1 cellular context compared by ENCODE assay signal in the genomic region with DNA sequence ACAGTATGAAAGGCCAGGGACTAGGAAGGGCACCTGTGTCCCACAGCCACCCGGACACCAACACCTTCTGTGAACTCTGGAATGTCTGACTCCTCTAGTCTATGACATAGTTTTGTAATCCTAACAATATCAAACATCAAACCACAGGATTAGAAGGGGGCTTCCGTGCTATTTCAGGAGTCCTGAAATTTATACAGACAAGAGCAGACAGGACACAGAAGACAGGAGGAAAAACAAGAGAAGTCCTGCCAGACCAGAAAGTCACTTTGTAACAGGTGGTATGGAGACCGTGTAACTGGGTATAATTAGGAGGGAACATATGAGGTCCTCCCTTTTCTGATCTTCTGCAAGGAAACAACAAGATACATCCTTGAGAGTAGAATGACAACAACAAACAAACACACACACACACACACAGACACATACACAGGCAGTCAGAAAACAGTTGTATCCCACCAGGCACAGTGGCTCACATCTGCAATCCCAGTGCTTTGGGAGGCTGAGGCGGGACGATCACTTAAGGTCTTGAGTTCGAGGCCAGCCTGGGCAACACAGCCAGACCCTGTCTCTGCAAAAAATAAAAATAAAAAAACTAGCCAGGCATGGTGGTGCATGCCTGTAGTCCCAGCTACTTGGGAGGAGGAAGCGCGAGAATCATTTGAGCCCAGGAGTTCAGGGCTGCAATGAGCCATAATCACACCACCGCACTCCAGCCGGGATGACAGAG.
TF ChIP-seq lines count a peak whose summit lies in the region.

No MANE protein-coding gene starts in this region.

TF ChIP-seq in K562, 482 proteins besides CTCF, POLR2A, EP300 and RAD21:
- TF ChIP-seq ZSCAN32 (CRISPR knock-in tag; IDR thresholded peaks at IDR 0.05) (no peak), ZNF121 (CRISPR knock-in tag; conservative IDR thresholded peaks at IDR 0.05) (peak; percentile 57)
- TF ChIP-seq, protein P1, sequence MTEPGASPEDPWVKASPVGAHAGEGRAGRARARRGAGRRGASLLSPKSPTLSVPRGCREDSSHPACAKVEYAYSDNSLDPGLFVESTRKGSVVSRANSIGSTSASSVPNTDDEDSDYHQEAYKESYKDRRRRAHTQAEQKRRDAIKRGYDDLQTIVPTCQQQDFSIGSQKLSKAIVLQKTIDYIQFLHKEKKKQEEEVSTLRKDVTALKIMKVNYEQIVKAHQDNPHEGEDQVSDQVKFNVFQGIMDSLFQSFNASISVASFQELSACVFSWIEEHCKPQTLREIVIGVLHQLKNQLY (CRISPR knock-in tag; conservative IDR thresholded peaks at IDR 0.05) = no peak
